ENCODE assay signal across 29 cellular contexts in the genomic region with DNA sequence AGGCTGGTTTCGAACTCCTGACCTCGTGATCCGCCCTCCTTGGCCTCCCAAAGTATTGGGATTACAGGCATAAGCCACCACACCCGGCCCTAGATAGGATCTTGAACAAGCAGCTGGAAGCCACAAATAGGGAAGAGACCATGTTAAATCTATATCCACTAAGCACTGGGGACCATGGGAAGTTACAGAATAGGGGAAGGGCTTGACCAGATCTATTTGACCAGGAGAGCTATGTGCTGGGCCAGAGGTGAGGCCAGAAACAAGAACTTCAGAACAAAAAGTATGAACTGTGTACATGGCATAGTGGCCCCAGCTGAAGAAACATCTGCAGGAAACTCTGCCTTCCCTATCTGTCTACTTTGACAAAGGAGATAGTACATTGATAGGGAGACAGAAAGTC.
"Had no signal": no experiment of that assay in that cellular context is flagged by ENCODE, and none has a peak within 500 bp of the region (broad histone marks: within the 10 kb centered on the region; RNA-seq: fewer than 3 reads in every experiment).

No MANE protein-coding gene starts in this region.

- H3K9me3 ChIP-seq: gastroesophageal sphincter, heart left ventricle, left lung, ovary, psoas muscle, sigmoid colon, testis, tibial artery, upper lobe of left lung, uterus had no signal

- H3K36me3 ChIP-seq: gastroesophageal sphincter, left lung, ovary, sigmoid colon, tibial artery, uterus had no signal

- H3K27me3 ChIP-seq: foreskin keratinocyte, gastroesophageal sphincter, heart left ventricle, hepatocyte, left lung, ovary, sigmoid colon, testis, tibial artery, upper lobe of left lung, uterus had no signal

- DNase-seq: cortex of kidney; effector memory CD8-positive, alpha-beta T cell; foreskin keratinocyte; heart left ventricle; kidney; left cardiac atrium; left lung; mammary epithelial cell; mesendoderm; midbrain; naive thymus-derived CD8-positive, alpha-beta T cell; nephron progenitor cell; occipital lobe; ovary; posterior cingulate gyrus; psoas muscle; right cardiac atrium; sigmoid colon; stimulated activated CD4-positive, alpha-beta T cell treated with anti-CD3 and anti-CD28 coated beads, Interleukin-2, amount 100 ng/mL, for 24 hours; stimulated activated CD4-positive, alpha-beta T cell treated with anti-CD3 and anti-CD28 coated beads, Interleukin-4, amount 100 ng/mL, for 24 hours; stimulated activated naive CD4-positive, alpha-beta T cell treated with Interleukin-2 at 50 U/mL for 16 hours; substantia nigra; testis; tibial artery; upper lobe of left lung; uterus had no signal

- H3K4me3 ChIP-seq: gastroesophageal sphincter, heart left ventricle, hepatocyte, left lung, ovary, psoas muscle, sigmoid colon, testis, tibial artery, upper lobe of left lung, uterus had no signal

- ATAC-seq: effector memory CD8-positive, alpha-beta T cell; foreskin keratinocyte; gastroesophageal sphincter; heart left ventricle; left lung; naive thymus-derived CD8-positive, alpha-beta T cell; psoas muscle; stimulated activated effector memory CD8-positive, alpha-beta T cell treated with anti-CD3 and anti-CD28 coated beads, Interleukin-12 subunit alpha, Interleukin-12 subunit beta, amount 100 ng/mL, for 72 hours had no signal

- H3K27ac ChIP-seq: foreskin keratinocyte, gastroesophageal sphincter, heart left ventricle, hepatocyte, left lung, ovary, psoas muscle, sigmoid colon, testis, tibial artery, upper lobe of left lung, uterus had no signal

- H3K4me1 ChIP-seq: testis, tibial artery, uterus had no signal
